In genomic region chrX:151962034-151962433, GRCh38 we compare ENCODE assay signal across 35 cellular contexts. TPM values are rescaled to one million over a fixed set of nuclear protein-coding genes. Genes with fewer than 3 reads are reported as not detected.
"Had no signal": no experiment of that assay in that cellular context is flagged by ENCODE, and none has a peak within 500 bp of the region (broad histone marks: within the 10 kb centered on the region; RNA-seq: fewer than 3 reads in every experiment).

No MANE protein-coding gene starts in this region.

- H3K27ac ChIP-seq: colonic mucosa, epithelial cell of prostate, esophagus squamous epithelium, gastrocnemius medialis, left ventricle myocardium inferior, lower lobe of right lung had no signal

- H3K9me3 ChIP-seq: colonic mucosa, esophagus squamous epithelium, gastrocnemius medialis, left ventricle myocardium inferior, lower lobe of right lung, mucosa of descending colon had no signal

- H3K36me3 Mint-ChIP-seq: naive B cell had no signal

- H3K4me3 Mint-ChIP-seq: dendritic cell treated with granulocyte-macrophage colony-stimulating factor and Interleukin-4, amounts not matched to agents 40 ng/mL and 50 ng/mL, for 4 days; effector memory CD8-positive, alpha-beta T cell; endodermal cell; mesothelial cell of epicardium; naive B cell had no signal

- H3K4me1 ChIP-seq: colonic mucosa, esophagus squamous epithelium, gastrocnemius medialis, left ventricle myocardium inferior, lower lobe of right lung had no signal

- FAIRE-seq: endometrium, islet of Langerhans, keratinocyte had no signal

- H3K27ac Mint-ChIP-seq: dendritic cell treated with granulocyte-macrophage colony-stimulating factor and Interleukin-4, amounts not matched to agents 40 ng/mL and 50 ng/mL, for 4 days; effector memory CD8-positive, alpha-beta T cell; endodermal cell; mesothelial cell of epicardium; naive B cell had no signal

- H3K4me1 Mint-ChIP-seq: endodermal cell, mesothelial cell of epicardium, naive B cell had no signal

- H3K27me3 Mint-ChIP-seq: dendritic cell treated with granulocyte-macrophage colony-stimulating factor and Interleukin-4, amounts not matched to agents 40 ng/mL and 50 ng/mL, for 4 days; effector memory CD8-positive, alpha-beta T cell; naive B cell had no signal

- H3K4me3 ChIP-seq: colonic mucosa, esophagus squamous epithelium, gastrocnemius medialis, left ventricle myocardium inferior, lower lobe of right lung, mucosa of descending colon had no signal

- H3K27me3 ChIP-seq: colonic mucosa, esophagus squamous epithelium, gastrocnemius medialis had no signal

- ATAC-seq: effector memory CD8-positive, alpha-beta T cell; esophagus mucosa; gastrocnemius medialis; left colon; left lobe of liver; lower lobe of right lung; mucosa of descending colon had no signal

- H3K36me3 ChIP-seq: colonic mucosa, gastrocnemius medialis had no signal

- DNase-seq: colonic mucosa; cortex of kidney; effector CD8-positive, alpha-beta T cell; effector memory CD8-positive, alpha-beta T cell; endodermal cell; erythroblast; esophagus squamous epithelium; foreskin fibroblast; foreskin melanocyte; gastrocnemius medialis; glutamatergic neuron; head of caudate nucleus; hippocampal formation; left colon; left ventricle myocardium inferior; lower lobe of right lung; mesenchymal stem cell; mucosa of descending colon; naive B cell had no signal

RNA-seq across cellular contexts. Expression of gene MAGEA4, which starts 49.3 kb away (rescaled TPM):
- total RNA-seq: chondrocyte, colonic mucosa, dermis microvascular lymphatic vessel endothelial cell, endodermal cell, esophagus mucosa, esophagus squamous epithelium, gastrocnemius medialis, glomerular endothelial cell, kidney epithelial cell, left colon, left lobe of liver, left ventricle myocardium inferior, lower leg skin, lower lobe of right lung, lung microvascular endothelial cell, mesenteric fat pad, mesothelial cell of epicardium, mucosa of descending colon, myocyte had no signal
- polyA plus RNA-seq: keratinocyte had no signal
